8 cellular contexts compared by ENCODE assay signal in genomic region chr21:31343680-31344480, GRCh38. TPM values are rescaled to one million over a fixed set of nuclear protein-coding genes. Genes with fewer than 3 reads are reported as not detected.
DNase-seq lines count a peak whose midpoint lies in the region; ATAC-seq, FAIRE-seq and TF ChIP-seq lines count a peak whose summit lies in the region.

Gene TIAM1 (minus strand): TSS chr21:31344261. CDS start chr21:31266972, 77,289 bp downstream.

- H3K36me3 ChIP-seq in kidney (ENCODE audit: control insufficient read depth in 1 of 2, insufficient read depth in 2 of 2, low read length in 2 of 2): no peaks in the 10 kb centered on the region

- peaks cover 20% of the 10 kb centered on the region for H3K4me1 Mint-ChIP-seq in Calu3 (ENCODE audit: low read depth, unreplicated experiment)
- H3K4me1 Mint-ChIP-seq in activated naive CD8-positive, alpha-beta T cell (ENCODE audit: low read depth): peaks cover 64% of the 10 kb centered on the region
- peaks cover 19% of the 10 kb centered on the region for H3K4me1 Mint-ChIP-seq in osteocyte (ENCODE audit: unreplicated experiment)

- H3K4me3 ChIP-seq in kidney (ENCODE audit: low read length in 2 of 2): peak within 1 kb of the TSS in 1 of 2 donors; percentile 11

- TF ChIP-seq CTCF in Calu3 (IDR thresholded peaks at IDR 0.05; ENCODE audit: unreplicated experiment) (no peak), osteocyte (IDR thresholded peaks at IDR 0.05) (no peak), kidney (IDR thresholded peaks at IDR 0.05; ENCODE audit: borderline replicate concordance, extremely low read depth, insufficient read depth) (no peak)

- H3K9me3 Mint-ChIP-seq in Calu3 (ENCODE audit: low read depth, unreplicated experiment) (no peaks in the 10 kb centered on the region), osteocyte (ENCODE audit: unreplicated experiment) (no peaks in the 10 kb centered on the region)
- no peaks in the 10 kb centered on the region for H3K9me3 Mint-ChIP-seq in activated naive CD8-positive, alpha-beta T cell (ENCODE audit: low read depth)

- peak; percentile 95 for ATAC-seq in Right ventricle myocardium superior (ENCODE audit: poor library complexity)
- ATAC-seq in HG02970 (IDR thresholded peaks at IDR 0.05; ENCODE audit: low FRiP score, unreplicated experiment): no peak

- peak within 1 kb of the TSS; percentile 98 for H3K4me3 Mint-ChIP-seq in Calu3 (ENCODE audit: low read depth, unreplicated experiment)
- H3K4me3 Mint-ChIP-seq in activated naive CD8-positive, alpha-beta T cell: peak within 1 kb of the TSS; percentile 96
- peak within 1 kb of the TSS; percentile 91 for H3K4me3 Mint-ChIP-seq in osteocyte (ENCODE audit: unreplicated experiment)

- FAIRE-seq in kidney (lab: Jason Lieb, UNC): no peak

- H3K9me3 ChIP-seq in kidney (ENCODE audit: control insufficient read depth in 1 of 2, low read length in 2 of 2): no peaks in the 10 kb centered on the region

- peaks cover 20% of the 10 kb centered on the region for H3K36me3 Mint-ChIP-seq in Calu3 (ENCODE audit: insufficient read depth, unreplicated experiment)
- H3K36me3 Mint-ChIP-seq in activated naive CD8-positive, alpha-beta T cell: peaks cover 6% of the 10 kb centered on the region
- no peaks in the 10 kb centered on the region for H3K36me3 Mint-ChIP-seq in osteocyte (ENCODE audit: unreplicated experiment)

- H3K9ac ChIP-seq in kidney (ENCODE audit: low read length in 2 of 2): no peak within 1 kb of the TSS

- H3K27me3 Mint-ChIP-seq in Calu3 (ENCODE audit: unreplicated experiment) (no peaks in the 10 kb centered on the region), osteocyte (ENCODE audit: unreplicated experiment) (no peaks in the 10 kb centered on the region)
- no peaks in the 10 kb centered on the region for H3K27me3 Mint-ChIP-seq in activated naive CD8-positive, alpha-beta T cell

- H3K27ac Mint-ChIP-seq in Calu3 (ENCODE audit: unreplicated experiment): peak within 1 kb of the TSS; percentile 64
- H3K27ac Mint-ChIP-seq in activated naive CD8-positive, alpha-beta T cell: peak within 1 kb of the TSS; percentile 90
- peak within 1 kb of the TSS; percentile 86 for H3K27ac Mint-ChIP-seq in osteocyte (ENCODE audit: unreplicated experiment)

- DNase-seq in Calu3 (peak; percentile 31), NCI-H2227 (lab: John Stamatoyannopoulos, UW; ENCODE audit: unreplicated experiment) (peak; percentile 41), Right ventricle myocardium superior (peak; percentile 84), osteocyte (ENCODE audit: extremely low spot score, unreplicated experiment) (no peak), SHP77 (lab: John Stamatoyannopoulos, UW) (no peak), kidney (no peak)

- H3K27ac ChIP-seq in kidney (ENCODE audit: low read depth in 2 of 2, low read length in 2 of 2): no peak within 1 kb of the TSS

- CTCF ChIA-PET in Calu3 (lab: Charles Lee): interaction anchor here (1.7 kb wide), 1 partner anchor 10 kb away, joined by 6 read pairs; no protein-coding TSS in a partner anchor

- TSS peak; percentile 51 for BruUV-seq in Calu3 (replicated peaks; lab: Mats Ljungman, UMichigan)

- peaks cover 0 to 5% of the 10 kb centered on the region in 2 donors for H3K4me1 ChIP-seq in kidney (ENCODE audit: control insufficient read depth in 1 of 2, insufficient read depth in 1 of 2, low read depth in 1 of 2, low read length in 2 of 2)

- intact Hi-C loops in Calu3 (cut with micrococcal nuclease; ENCODE audit: unreplicated experiment) (loop anchor here (5.0 to 10.0 kb wide), 2 partner anchors 142 to 241 kb away; no protein-coding TSS in a partner anchor), Right ventricle myocardium superior (cut with DNase I) (no loop called here), kidney (cut with DNase I) (no loop called here)

RNA-seq across cellular contexts. Expression of gene TIAM1, which starts in this region (rescaled TPM):
- total RNA-seq in Calu3 (2022) (15.2 and 18.2 TPM in 2 replicates), Right ventricle myocardium superior (2.9 TPM), osteocyte (16.7 and 17.7 TPM in 2 replicates), kidney (30.0 TPM)
- 4.6 TPM for polyA plus RNA-seq in kidney (ENCODE audit: insufficient read depth, low read depth, low replicate concordance)

Comparison
In these comparisons a context has a peak if more than half of its experiments do, and no peak if none do; other contexts are left out.
1. DNase-seq: peak in Calu3 (single experiment), NCI-H2227 (single experiment) and Right ventricle myocardium superior (single experiment); none in osteocyte (single experiment), SHP77 (0 of 2) and kidney (single experiment).
2. Peak in every context shown above with its lines, with median percentiles within 50 percentile points of each other: H3K27ac Mint-ChIP-seq and H3K4me3 Mint-ChIP-seq.